28 cellular contexts compared by ENCODE assay signal in the genomic region with DNA sequence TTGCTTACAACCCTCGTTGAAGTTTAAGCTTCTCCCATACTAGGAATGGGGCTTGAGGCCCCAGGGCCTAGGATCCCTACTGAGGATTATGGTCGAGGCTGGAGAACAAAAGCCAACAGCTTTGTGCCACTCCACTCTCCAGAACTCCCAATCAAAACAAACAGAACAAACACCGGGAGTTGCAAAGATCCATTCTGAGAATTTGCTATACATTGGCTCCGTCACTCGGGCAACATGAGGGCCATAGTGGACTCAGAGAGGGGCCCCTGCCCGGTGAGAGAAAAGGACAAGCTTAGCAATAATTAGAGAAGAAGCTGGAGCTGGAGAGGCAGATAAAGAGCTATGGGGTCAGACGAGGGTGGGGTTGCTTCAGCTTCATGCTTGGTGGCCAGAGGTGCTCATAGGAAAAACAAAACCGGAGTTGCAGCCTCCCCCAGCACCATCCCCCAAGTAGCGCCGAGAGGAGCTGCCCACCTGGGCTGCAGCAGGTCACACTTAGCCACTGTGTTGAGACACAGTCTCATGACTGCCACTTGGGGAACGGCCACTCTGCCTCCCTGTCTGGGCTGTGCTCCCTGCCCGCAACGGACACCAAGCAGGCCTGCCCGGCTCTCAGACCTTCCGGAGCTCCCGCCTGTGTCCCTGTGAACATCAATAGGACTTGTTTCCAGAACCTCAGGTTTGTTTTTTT.
DNase-seq lines count a peak whose midpoint lies in the region; ATAC-seq, FAIRE-seq and TF ChIP-seq lines count a peak whose summit lies in the region.
"Had no signal": no experiment of that assay in that cellular context is flagged by ENCODE, and none has a peak within 500 bp of the region (broad histone marks: within the 10 kb centered on the region; RNA-seq: fewer than 3 reads in every experiment).

No MANE protein-coding gene starts in this region.

- H3K79me2 ChIP-seq in K562 (ENCODE audit: control insufficient read depth, insufficient read depth, low read length) = no peaks in the 10 kb centered on the region

- H3K36me3 ChIP-seq in breast epithelium (no peaks in the 10 kb centered on the region), K562 (ENCODE audit: control insufficient read depth, insufficient read depth, low read length) (no peaks in the 10 kb centered on the region), lower lobe of right lung (no peaks in the 10 kb centered on the region), suprapubic skin (no peaks in the 10 kb centered on the region)
- H3K36me3 ChIP-seq: thoracic aorta had no signal

- no TSS peak for BruUV-seq in MCF 10A (replicated peaks; lab: Mats Ljungman, UMichigan)
- BruUV-seq in K562 (replicated peaks; lab: Mats Ljungman, UMichigan) = no TSS peak

- no peaks in the 10 kb centered on the region for H3K27me3 ChIP-seq in breast epithelium
- no peaks in the 10 kb centered on the region for H3K27me3 ChIP-seq in K562 (ENCODE audit: control insufficient read depth in 2 of 2, insufficient read depth in 2 of 2, low read length in 2 of 2)
- H3K27me3 ChIP-seq in lower lobe of right lung (ENCODE audit: low read depth) = no peaks in the 10 kb centered on the region
- no peaks in the 10 kb centered on the region for H3K27me3 ChIP-seq in suprapubic skin

- peaks cover 19 to 29% of the 10 kb centered on the region in 2 donors for H3K4me1 ChIP-seq in breast epithelium
- peaks cover 22 to 58% of the 10 kb centered on the region in 2 experiments for H3K4me1 ChIP-seq in K562 (replicated peaks in 1 of 2; ENCODE audit: control insufficient read depth in 2 of 2, insufficient read depth in 2 of 2, low read length in 2 of 2)
- peaks cover 55% of the 10 kb centered on the region for H3K4me1 ChIP-seq in lower lobe of right lung
- H3K4me1 ChIP-seq in suprapubic skin = peaks cover 89% of the 10 kb centered on the region

- H3K27me3 Mint-ChIP-seq in MCF 10A (ENCODE audit: insufficient read depth, unreplicated experiment) = no peaks in the 10 kb centered on the region
- H3K27me3 Mint-ChIP-seq: IgD-negative memory B cell, memory B cell had no signal

- TF ChIP-seq EP300 in K562 (IDR thresholded peaks at IDR 0.05; ENCODE audit: low read length) = no peak
- no peak for TF ChIP-seq EP300 in suprapubic skin (IDR thresholded peaks at IDR 0.05)

- H3K27ac Mint-ChIP-seq in MCF 10A (ENCODE audit: low read depth, unreplicated experiment) = no peak overlapping the region
- H3K27ac Mint-ChIP-seq: activated CD4-positive, alpha-beta T cell treated with anti-CD3 and anti-CD28 coated beads, Interleukin-2, amount 10 ng/mL, durations not matched to agents 7 days and 5 days; activated CD8-positive, alpha-beta memory T cell treated with anti-CD3 and anti-CD28 coated beads, Interleukin-2, amount 10 ng/mL, durations not matched to agents 7 days and 5 days; CD8-positive, alpha-beta T cell; HFFc6; IgD-negative memory B cell; memory B cell; T-helper 1 cell treated with Interleukin-12 subunit alpha and Interleukin-12 subunit beta and Interleukin-4 antibody, amounts not matched to agents 30 μg/mL and 1 μg/mL, for 36 hours had no signal

- H3K4me3 Mint-ChIP-seq in MCF 10A (ENCODE audit: unreplicated experiment) = no peak overlapping the region
- H3K4me3 Mint-ChIP-seq: activated CD4-positive, alpha-beta T cell treated with anti-CD3 and anti-CD28 coated beads, Interleukin-2, amount 10 ng/mL, durations not matched to agents 7 days and 5 days; activated CD8-positive, alpha-beta memory T cell treated with anti-CD3 and anti-CD28 coated beads, Interleukin-2, amount 10 ng/mL, durations not matched to agents 7 days and 5 days; CD8-positive, alpha-beta T cell; HFFc6; IgD-negative memory B cell; memory B cell; T-helper 1 cell treated with Interleukin-12 subunit alpha and Interleukin-12 subunit beta and Interleukin-4 antibody, amounts not matched to agents 30 μg/mL and 1 μg/mL, for 36 hours had no signal

- no peak overlapping the region; the same call in 1 of the 2 replicates for H3K4me2 ChIP-seq in K562 (ENCODE audit: insufficient read depth, low read length)
- H3K4me2 ChIP-seq: SK-N-SH had no signal

- peak overlapping the region; percentile 87 for H2AFZ ChIP-seq in K562 (ENCODE audit: low read depth, low read length)

- H3K27ac ChIP-seq in breast epithelium = peak overlapping the region; percentile 78 to 80
- peak overlapping the region; percentile 44; the same call in 1 of the 3 replicates for H3K27ac ChIP-seq in K562 (ENCODE audit: extremely low read depth, low read depth, low read length)
- peak overlapping the region; percentile 9 for H3K27ac ChIP-seq in lower lobe of right lung
- H3K27ac ChIP-seq in suprapubic skin = peak overlapping the region; percentile 20
- H3K27ac ChIP-seq: epithelial cell of prostate, thoracic aorta had no signal

- intact Hi-C loops in breast epithelium (cut with DNase I; ENCODE audit: low total_unique reads) = loop anchor here (10.0 kb wide), 1 partner anchor 80 kb away; no protein-coding TSS in a partner anchor
- intact Hi-C loops in MCF 10A (cut with micrococcal nuclease) = no loop called here
- intact Hi-C loops in K562 (cut with micrococcal nuclease) = no loop called here
- intact Hi-C loops in lower lobe of right lung (cut with DNase I) = no loop called here

- peak overlapping the region in 1 of 2 experiments; percentile 87; a peak in 2 of 4 replicates for H3K9ac ChIP-seq in K562 (ENCODE audit: insufficient read depth in 1 of 2, low read depth in 2 of 2, low read length in 2 of 2)
- H3K9ac ChIP-seq: SK-N-SH had no signal

- ATAC-seq in K562 = peak; percentile 21
- no peak for ATAC-seq in lower lobe of right lung
- no peak for ATAC-seq in omental fat pad (ENCODE audit: low FRiP score)
- ATAC-seq: activated CD8-positive, alpha-beta memory T cell treated with anti-CD3 and anti-CD28 coated beads, Interleukin-2, amount 10 ng/mL, durations not matched to agents 7 days and 5 days; CD8-positive, alpha-beta T cell; stimulated activated naive CD8-positive, alpha-beta T cell treated with anti-CD3 and anti-CD28 coated beads, Interleukin-15, Interleukin-2, amounts not matched to agents 100 U/mL and 50 U/mL, for 24 hours had no signal

- no peaks in the 10 kb centered on the region for H3K9me3 Mint-ChIP-seq in MCF 10A (ENCODE audit: unreplicated experiment)
- H3K9me3 Mint-ChIP-seq: activated CD4-positive, alpha-beta T cell treated with anti-CD3 and anti-CD28 coated beads, Interleukin-2, amount 10 ng/mL, durations not matched to agents 7 days and 5 days; CD8-positive, alpha-beta T cell; HFFc6; IgD-negative memory B cell; memory B cell; T-helper 1 cell treated with Interleukin-12 subunit alpha and Interleukin-12 subunit beta and Interleukin-4 antibody, amounts not matched to agents 30 μg/mL and 1 μg/mL, for 36 hours had no signal

- H3K9me3 ChIP-seq in breast epithelium (no peaks in the 10 kb centered on the region), K562 (replicated peaks; ENCODE audit: control insufficient read depth, insufficient read depth, low read depth, low read length) (no peaks in the 10 kb centered on the region), lower lobe of right lung (no peaks in the 10 kb centered on the region), suprapubic skin (no peaks in the 10 kb centered on the region)
- H3K9me3 ChIP-seq: SK-N-SH, thoracic aorta had no signal

- TF ChIP-seq POLR2A in breast epithelium (IDR thresholded peaks at IDR 0.05) (no peak), K562 (conservative IDR thresholded peaks at IDR 0.05) (no peak), suprapubic skin (IDR thresholded peaks at IDR 0.05) (no peak)

- H4K20me1 ChIP-seq in K562 (replicated peaks; ENCODE audit: control insufficient read depth, insufficient read depth, low read length) = no peaks in the 10 kb centered on the region

- peak; percentile 49 for FAIRE-seq in K562 (lab: Jason Lieb, UNC)
- FAIRE-seq: GM12891 had no signal

- POLR2A ChIA-PET in MCF 10A (lab: Yijun Ruan, JAX) = interaction anchor here (1.3 kb wide), 1 partner anchor 8 kb away, joined by 4 read pairs; no protein-coding TSS in a partner anchor
- POLR2A ChIA-PET in K562 (lab: Yijun Ruan, JAX) = interaction anchor here (0.8 to 1.0 kb wide), 3 partner anchors 12 to 290 kb away, joined by 3 to 5 read pairs (median 4); no protein-coding TSS in a partner anchor

- peaks cover 6% of the 10 kb centered on the region for H3K36me3 Mint-ChIP-seq in MCF 10A (ENCODE audit: insufficient read depth, unreplicated experiment)
- H3K36me3 Mint-ChIP-seq: activated CD8-positive, alpha-beta memory T cell treated with anti-CD3 and anti-CD28 coated beads, Interleukin-2, amount 10 ng/mL, durations not matched to agents 7 days and 5 days; CD8-positive, alpha-beta T cell had no signal

- WGBS in K562 (ENCODE audit: insufficient coverage, low coverage, missing lambda C conversion rate) = 39% methylated on average over 16 of the region's 16 CpGs
- 78% methylated on average over 15 of the region's 16 CpGs for WGBS in suprapubic skin

- H3K4me3 ChIP-seq in breast epithelium (no peak overlapping the region), K562 (no peak overlapping the region), lower lobe of right lung (no peak overlapping the region), suprapubic skin (no peak overlapping the region)
- H3K4me3 ChIP-seq: thoracic aorta had no signal

- in situ Hi-C loops in K562 (cut with MboI) = no loop called here

- TF ChIP-seq CTCF in breast epithelium (IDR thresholded peaks at IDR 0.05) (no peak), MCF 10A (IDR thresholded peaks at IDR 0.05; ENCODE audit: unreplicated experiment) (no peak), K562 (IDR thresholded peaks at IDR 0.05 in 2 of 3, conservative IDR thresholded peaks at IDR 0.05 in 1 of 3; ENCODE audit: insufficient read depth in 2 of 3, low read depth in 1 of 3, low read length in 3 of 3) (no peak), lower lobe of right lung (IDR thresholded peaks at IDR 0.05) (no peak), suprapubic skin (IDR thresholded peaks at IDR 0.05) (no peak), omental fat pad (IDR thresholded peaks at IDR 0.05) (no peak)

- CTCF ChIA-PET in MCF 10A (lab: Yijun Ruan, JAX) = interaction anchor here (0.7 to 4.2 kb wide), 5 partner anchors 12 to 550 kb away, joined by 3 to 21 read pairs (median 4); no protein-coding TSS in a partner anchor
- CTCF ChIA-PET in K562 (lab: Yijun Ruan, JAX; ENCODE audit: low intra/inter-chr PET ratio) = no interaction called here

- TF ChIP-seq RAD21 in K562 (CRISPR knock-in tag; conservative IDR thresholded peaks at IDR 0.05 in 1 of 2, IDR thresholded peaks at IDR 0.05 in 1 of 2) = no peak

- DNase-seq in breast epithelium (ENCODE audit: low spot score in 2 of 2) = no peak
- DNase-seq in MCF 10A (ENCODE audit: unreplicated experiment) = no peak
- peak in 1 of 4 experiments; percentile 48 for DNase-seq in K562 (ENCODE audit: extremely low read depth in 1 of 4, low spot score in 3 of 4)
- no peak for DNase-seq in lower lobe of right lung
- DNase-seq in suprapubic skin (ENCODE audit: low spot score in 2 of 2) = no peak
- DNase-seq in NCI-H2227 treated with DMSO at 0.1 percent for 48 hours (lab: John Stamatoyannopoulos, UW) = no peak
- DNase-seq in activated CD4-positive, alpha-beta T cell treated with anti-CD3 and anti-CD28 coated beads, Interleukin-2, amount 50 U/mL, for 48 hours = no peak
- DNase-seq in omental fat pad (ENCODE audit: low spot score) = no peak
- DNase-seq: 8988T; activated CD4-positive, alpha-beta T cell treated with anti-CD3 and anti-CD28 coated beads, Interleukin-2, amount 10 ng/mL, durations not matched to agents 7 days and 5 days; activated CD8-positive, alpha-beta memory T cell treated with anti-CD3 and anti-CD28 coated beads, Interleukin-2, amount 10 ng/mL, durations not matched to agents 7 days and 5 days; activated naive CD4-positive, alpha-beta T cell treated with Interleukin-2 at 50 U/mL for 16 hours; activated T-cell treated with anti-CD3 and anti-CD28 coated beads, Interleukin-2, amount 50 U/mL, for 48 hours; CD8-positive, alpha-beta T cell; DMS 273 treated with DMSO at 0.1 percent for 48 hours; EL; head of caudate nucleus; HFFc6; NCI-H2029 treated with DMSO at 0.1 percent for 48 hours; NCI-H748 treated with DMSO at 0.1 percent for 48 hours; SK-N-SH; stimulated activated naive CD8-positive, alpha-beta T cell treated with anti-CD3 and anti-CD28 coated beads, Interleukin-15, Interleukin-2, amounts not matched to agents 100 U/mL and 50 U/mL, for 24 hours had no signal

- H3K9me1 ChIP-seq in K562 (ENCODE audit: control insufficient read depth, insufficient read depth, low read length) = no peaks in the 10 kb centered on the region

- peaks cover 26% of the 10 kb centered on the region for H3K4me1 Mint-ChIP-seq in MCF 10A (ENCODE audit: insufficient read depth, unreplicated experiment)

Comparison
In these comparisons a context has a peak if more than half of its experiments do, and no peak if none do; other contexts are left out.
1. H3K27ac ChIP-seq: peak in every context shown above with its lines; median percentile 79 in breast epithelium; 44 in K562; 20 in suprapubic skin; 9 in lower lobe of right lung.